8 cellular contexts compared by ENCODE assay signal in genomic region chrX:40153335-40154221, GRCh38. TPM values are rescaled to one million over a fixed set of nuclear protein-coding genes. Genes with fewer than 3 reads are reported as not detected.
DNase-seq lines count a peak whose midpoint lies in the region; ATAC-seq and TF ChIP-seq lines count a peak whose summit lies in the region.

No MANE protein-coding gene starts in this region.

- H3K27me3 Mint-ChIP-seq in MCF 10A (ENCODE audit: insufficient read depth, unreplicated experiment), result no peaks in the 10 kb centered on the region

- TF ChIP-seq CTCF in AG10803 (conservative IDR thresholded peaks at IDR 0.05; ENCODE audit: low read length) (no peak), MCF 10A (IDR thresholded peaks at IDR 0.05; ENCODE audit: unreplicated experiment) (no peak)

- CTCF ChIA-PET in MCF 10A (lab: Yijun Ruan, JAX), result interaction anchor here (0.7 to 0.8 kb wide), 2 partner anchors 11 to 48 kb away, joined by 4 to 5 read pairs; no protein-coding TSS in a partner anchor

- ATAC-seq in GM18907 (IDR thresholded peaks at IDR 0.05; ENCODE audit: unreplicated experiment), result peak; percentile 63

- no peaks in the 10 kb centered on the region for H3K9me3 Mint-ChIP-seq in MCF 10A (ENCODE audit: unreplicated experiment)

- DNase-seq in AG10803 (ENCODE audit: low read depth) (no peak), HK-2 (ENCODE audit: unreplicated experiment) (peak; percentile 58), SKM-1 treated with dmso at 0.1 percent for 144 hours (lab: John Stamatoyannopoulos, UW; ENCODE audit: unreplicated experiment) (peak; percentile 69), MCF 10A (ENCODE audit: unreplicated experiment) (peak; percentile 49), islet precursor cell (peak; percentile 60), hepatic stellate cell (ENCODE audit: low spot score) (no peak)
- peak; percentile 84 for DNase-seq in stimulated activated CD4-positive, alpha-beta T cell treated with anti-CD3 and anti-CD28 coated beads, Interleukin-15, amount 100 ng/mL, for 24 hours

- POLR2A ChIA-PET in MCF 10A (lab: Yijun Ruan, JAX), result interaction anchor here (0.7 to 1.9 kb wide), 2 partner anchors 49 to 57 kb away, joined by 4 to 14 read pairs; partner anchors contain the start of gene BCOR

- H3K4me1 Mint-ChIP-seq in MCF 10A (ENCODE audit: insufficient read depth, unreplicated experiment), result no peaks in the 10 kb centered on the region

- no TSS peak for BruUV-seq in MCF 10A (replicated peaks; lab: Mats Ljungman, UMichigan)

- H3K36me3 Mint-ChIP-seq in MCF 10A (ENCODE audit: insufficient read depth, unreplicated experiment), result no peaks in the 10 kb centered on the region

- H3K4me3 ChIP-seq in AG10803 (ENCODE audit: low read length), result peak overlapping the region; percentile 39

- no peak overlapping the region for H3K27ac Mint-ChIP-seq in MCF 10A (ENCODE audit: low read depth, unreplicated experiment)

- intact Hi-C loops in MCF 10A (cut with micrococcal nuclease), result loop anchor here (1.0 to 10.0 kb wide), 5 partner anchors 56 to 423 kb away; partner anchors contain the start of gene BCOR

- H3K4me3 Mint-ChIP-seq in MCF 10A (ENCODE audit: unreplicated experiment), result peak overlapping the region; percentile 62

RNA-seq across cellular contexts. Expression of gene BCOR, which starts 55.8 kb away (rescaled TPM):
- total RNA-seq in MCF 10A (2022), result 7.5 and 12.0 TPM in 2 replicates

Comparison
In these comparisons a context has a peak if more than half of its experiments do, and no peak if none do; other contexts are left out.
1. DNase-seq: peak in HK-2 (single experiment), SKM-1 treated with dmso at 0.1 percent for 144 hours (single experiment), MCF 10A (single experiment), islet precursor cell (single experiment) and stimulated activated CD4-positive, alpha-beta T cell treated with anti-CD3 and anti-CD28 coated beads, Interleukin-15, amount 100 ng/mL, for 24 hours (single experiment); none in AG10803 (single experiment) and hepatic stellate cell (single experiment).